In genomic region chr10:6586501-6586900, GRCh38 we compare ENCODE assay signal across 24 cellular contexts. TPM values are rescaled to one million over a fixed set of nuclear protein-coding genes. Genes with fewer than 3 reads are reported as not detected.
DNase-seq lines count a peak whose midpoint lies in the region; ATAC-seq and TF ChIP-seq lines count a peak whose summit lies in the region.
"Had no signal": no experiment of that assay in that cellular context is flagged by ENCODE, and none has a peak within 500 bp of the region (broad histone marks: within the 10 kb centered on the region; RNA-seq: fewer than 3 reads in every experiment).

No MANE protein-coding gene starts in this region.

- peaks cover 11% of the 10 kb centered on the region for H3K36me3 ChIP-seq in CD8-positive, alpha-beta memory T cell (ENCODE audit: insufficient read depth, low read length)
- H3K36me3 ChIP-seq in sigmoid colon, result no peaks in the 10 kb centered on the region
- H3K36me3 ChIP-seq: colonic mucosa had no signal

- POLR2A ChIA-PET in activated CD4-positive, alpha-beta T cell treated with anti-CD3 and anti-CD28 coated beads, Interleukin-2, amount 10 ng/mL, durations not matched to agents 7 days and 5 days (lab: Charles Lee), result no interaction called here
- POLR2A ChIA-PET in CD8-positive, alpha-beta memory T cell (lab: Charles Lee), result no interaction called here

- CTCF ChIA-PET in activated CD4-positive, alpha-beta T cell treated with anti-CD3 and anti-CD28 coated beads, Interleukin-2, amount 10 ng/mL, durations not matched to agents 7 days and 5 days (lab: Charles Lee), result interaction anchor here (0.6 to 1.4 kb wide), 4 partner anchors 10 to 82 kb away, joined by 3 to 6 read pairs (median 3); no protein-coding TSS in a partner anchor
- CTCF ChIA-PET in CD8-positive, alpha-beta memory T cell (lab: Charles Lee), result interaction anchor here (1.3 kb wide), 1 partner anchor 56 kb away, joined by 5 read pairs; no protein-coding TSS in a partner anchor

- no peaks in the 10 kb centered on the region for H3K9me3 ChIP-seq in CD8-positive, alpha-beta memory T cell (ENCODE audit: low read length)
- H3K9me3 ChIP-seq in sigmoid colon, result no peaks in the 10 kb centered on the region
- H3K9me3 ChIP-seq: BLaER1 treated with 17β-estradiol and CSF1 and Interleukin-3, amounts not matched to agents 10 nM and 100 nM; colonic mucosa had no signal

- no peak for TF ChIP-seq POLR2A in sigmoid colon (IDR thresholded peaks at IDR 0.05)

- DNase-seq in activated CD4-positive, alpha-beta T cell treated with anti-CD3 and anti-CD28 coated beads, Interleukin-2, amount 10 ng/mL, durations not matched to agents 7 days and 5 days, result no peak
- no peak for DNase-seq in activated CD4-positive, alpha-beta T cell treated with anti-CD3 and anti-CD28 coated beads, Interleukin-2, amount 50 U/mL, for 48 hours
- no peak for DNase-seq in CD8-positive, alpha-beta memory T cell
- no peak for DNase-seq in activated T-helper 2 cell treated with anti-CD3 and anti-CD28 coated beads, Interferon-gamma antibody, Interleukin-2, Interleukin-4, amounts not matched to agents 10 μg/mL and 5 μg/mL and 100 μg/mL, durations not matched to agents 14 hours and 24 hours and 36 hours (ENCODE audit: low spot score)
- no peak for DNase-seq in natural killer cell treated with Interleukin-12 subunit alpha and Interleukin-12 subunit beta and Interleukin-15 and Interleukin-18, amount 100 ng/mL, for 72 hours (ENCODE audit: low spot score)
- no peak for DNase-seq in DMS 273 treated with DMSO at 0.1 percent for 48 hours (lab: John Stamatoyannopoulos, UW)
- DNase-seq in sigmoid colon, result no peak
- no peak for DNase-seq in activated gamma-delta T cell treated with Interleukin-2 at 50 U/mL for 16 hours
- DNase-seq: activated CD4-positive, CD25-positive, alpha-beta regulatory T cell; activated CD8-positive, alpha-beta memory T cell treated with anti-CD3 and anti-CD28 coated beads, Interleukin-2, amount 50 U/mL, for 48 hours; colonic mucosa; GM23248; NCI-H1048; NCI-H1930; NCI-H69; nucleus accumbens; stimulated activated CD4-positive, alpha-beta T cell treated with anti-CD3 and anti-CD28 coated beads, Interleukin-4, amount 100 ng/mL, for 4 hours; T1000; trophoblast cell had no signal

- H3K4me3 Mint-ChIP-seq in activated CD4-positive, alpha-beta T cell treated with anti-CD3 and anti-CD28 coated beads, Interleukin-2, amount 10 ng/mL, durations not matched to agents 7 days and 5 days, result peak overlapping the region; percentile 34
- peak overlapping the region; percentile 73 to 98 (median 88) for H3K4me3 Mint-ChIP-seq in CD8-positive, alpha-beta memory T cell
- H3K4me3 Mint-ChIP-seq in activated T-helper 2 cell treated with anti-CD3 and anti-CD28 coated beads, Interferon-gamma antibody, Interleukin-2, Interleukin-4, amounts not matched to agents 10 μg/mL and 5 μg/mL and 100 μg/mL, durations not matched to agents 14 hours and 24 hours and 36 hours (ENCODE audit: low read depth), result peak overlapping the region; percentile 95
- H3K4me3 Mint-ChIP-seq in natural killer cell treated with Interleukin-12 subunit alpha and Interleukin-12 subunit beta and Interleukin-15 and Interleukin-18, amount 100 ng/mL, for 72 hours, result peak overlapping the region; percentile 73

- H3K27me3 Mint-ChIP-seq in activated CD4-positive, alpha-beta T cell treated with anti-CD3 and anti-CD28 coated beads, Interleukin-2, amount 10 ng/mL, durations not matched to agents 7 days and 5 days, result no peaks in the 10 kb centered on the region
- H3K27me3 Mint-ChIP-seq in CD8-positive, alpha-beta memory T cell, result no peaks in the 10 kb centered on the region
- H3K27me3 Mint-ChIP-seq in activated T-helper 2 cell treated with anti-CD3 and anti-CD28 coated beads, Interferon-gamma antibody, Interleukin-2, Interleukin-4, amounts not matched to agents 10 μg/mL and 5 μg/mL and 100 μg/mL, durations not matched to agents 14 hours and 24 hours and 36 hours (ENCODE audit: low read depth), result no peaks in the 10 kb centered on the region
- no peaks in the 10 kb centered on the region for H3K27me3 Mint-ChIP-seq in natural killer cell treated with Interleukin-12 subunit alpha and Interleukin-12 subunit beta and Interleukin-15 and Interleukin-18, amount 100 ng/mL, for 72 hours

- intact Hi-C loops in activated T-helper 2 cell treated with anti-CD3 and anti-CD28 coated beads, Interferon-gamma antibody, Interleukin-2, Interleukin-4, amounts not matched to agents 10 μg/mL and 5 μg/mL and 100 μg/mL, durations not matched to agents 14 hours and 24 hours and 36 hours (cut with micrococcal nuclease), result no loop called here
- intact Hi-C loops in sigmoid colon (cut with DNase I), result loop anchor here (10.0 kb wide), 1 partner anchor 828 kb away; the partner anchor contains the start of gene SFMBT2

- no peak for TF ChIP-seq CTCF in sigmoid colon (IDR thresholded peaks at IDR 0.05)

- H3K4me1 Mint-ChIP-seq in activated CD4-positive, alpha-beta T cell treated with anti-CD3 and anti-CD28 coated beads, Interleukin-2, amount 10 ng/mL, durations not matched to agents 7 days and 5 days, result peaks cover 92% of the 10 kb centered on the region
- H3K4me1 Mint-ChIP-seq in CD8-positive, alpha-beta memory T cell, result peaks cover 86 to 100% (median 99%) of the 10 kb centered on the region in 3 donors
- peaks cover 84% of the 10 kb centered on the region for H3K4me1 Mint-ChIP-seq in activated T-helper 2 cell treated with anti-CD3 and anti-CD28 coated beads, Interferon-gamma antibody, Interleukin-2, Interleukin-4, amounts not matched to agents 10 μg/mL and 5 μg/mL and 100 μg/mL, durations not matched to agents 14 hours and 24 hours and 36 hours (ENCODE audit: low read depth)
- peaks cover 64 to 73% of the 10 kb centered on the region in 2 donors for H3K4me1 Mint-ChIP-seq in natural killer cell treated with Interleukin-12 subunit alpha and Interleukin-12 subunit beta and Interleukin-15 and Interleukin-18, amount 100 ng/mL, for 72 hours (ENCODE audit: low read depth in 2 of 2)

- ATAC-seq in natural killer cell treated with Interleukin-12 subunit alpha and Interleukin-12 subunit beta and Interleukin-15 and Interleukin-18, amount 100 ng/mL, for 72 hours, result no peak

- WGBS in sigmoid colon, 2 donors, result 75 to 88% methylated on average over 4 of the region's 4 CpGs

- no peak overlapping the region for H3K27ac ChIP-seq in CD8-positive, alpha-beta memory T cell (ENCODE audit: low read depth, low read length)
- H3K27ac ChIP-seq in sigmoid colon, result no peak overlapping the region
- H3K27ac ChIP-seq: BLaER1 treated with 17β-estradiol and CSF1 and Interleukin-3, amounts not matched to agents 10 nM and 100 nM; colonic mucosa; GM23248; RWPE1; SK-N-MC had no signal

- H3K27me3 ChIP-seq in CD8-positive, alpha-beta memory T cell (ENCODE audit: insufficient read depth, low read length, poor library complexity, severe bottlenecking), result no peaks in the 10 kb centered on the region
- no peaks in the 10 kb centered on the region for H3K27me3 ChIP-seq in sigmoid colon
- H3K27me3 ChIP-seq: BLaER1 treated with 17β-estradiol and CSF1 and Interleukin-3, amounts not matched to agents 10 nM and 100 nM; colonic mucosa had no signal

- H3K4me3 ChIP-seq in CD8-positive, alpha-beta memory T cell (ENCODE audit: low read length), result peak overlapping the region; percentile 84
- H3K4me3 ChIP-seq in sigmoid colon, result no peak overlapping the region
- H3K4me3 ChIP-seq: BLaER1 treated with 17β-estradiol and CSF1 and Interleukin-3, amounts not matched to agents 10 nM and 100 nM; colonic mucosa; GM23248; lung; SK-N-MC; smooth muscle cell had no signal

- peaks cover 95% of the 10 kb centered on the region for H3K36me3 Mint-ChIP-seq in activated CD4-positive, alpha-beta T cell treated with anti-CD3 and anti-CD28 coated beads, Interleukin-2, amount 10 ng/mL, durations not matched to agents 7 days and 5 days (ENCODE audit: low read depth)
- peaks cover 34 to 75% (median 41%) of the 10 kb centered on the region in 3 donors for H3K36me3 Mint-ChIP-seq in CD8-positive, alpha-beta memory T cell
- peaks cover 92% of the 10 kb centered on the region for H3K36me3 Mint-ChIP-seq in activated T-helper 2 cell treated with anti-CD3 and anti-CD28 coated beads, Interferon-gamma antibody, Interleukin-2, Interleukin-4, amounts not matched to agents 10 μg/mL and 5 μg/mL and 100 μg/mL, durations not matched to agents 14 hours and 24 hours and 36 hours (ENCODE audit: low read depth)
- H3K36me3 Mint-ChIP-seq in natural killer cell treated with Interleukin-12 subunit alpha and Interleukin-12 subunit beta and Interleukin-15 and Interleukin-18, amount 100 ng/mL, for 72 hours, result peaks cover 56% of the 10 kb centered on the region

- TF ChIP-seq EP300 in sigmoid colon (IDR thresholded peaks at IDR 0.05), result no peak

- peak overlapping the region; percentile 22 for H3K27ac Mint-ChIP-seq in activated CD4-positive, alpha-beta T cell treated with anti-CD3 and anti-CD28 coated beads, Interleukin-2, amount 10 ng/mL, durations not matched to agents 7 days and 5 days
- peak overlapping the region; percentile 73 to 97 (median 88) for H3K27ac Mint-ChIP-seq in CD8-positive, alpha-beta memory T cell
- peak overlapping the region; percentile 72 for H3K27ac Mint-ChIP-seq in activated T-helper 2 cell treated with anti-CD3 and anti-CD28 coated beads, Interferon-gamma antibody, Interleukin-2, Interleukin-4, amounts not matched to agents 10 μg/mL and 5 μg/mL and 100 μg/mL, durations not matched to agents 14 hours and 24 hours and 36 hours
- H3K27ac Mint-ChIP-seq in natural killer cell treated with Interleukin-12 subunit alpha and Interleukin-12 subunit beta and Interleukin-15 and Interleukin-18, amount 100 ng/mL, for 72 hours, result peak overlapping the region; percentile 97 to 98

- peaks cover 11% of the 10 kb centered on the region for H3K9me3 Mint-ChIP-seq in activated CD4-positive, alpha-beta T cell treated with anti-CD3 and anti-CD28 coated beads, Interleukin-2, amount 10 ng/mL, durations not matched to agents 7 days and 5 days
- H3K9me3 Mint-ChIP-seq in CD8-positive, alpha-beta memory T cell, result no peaks in the 10 kb centered on the region
- H3K9me3 Mint-ChIP-seq in activated T-helper 2 cell treated with anti-CD3 and anti-CD28 coated beads, Interferon-gamma antibody, Interleukin-2, Interleukin-4, amounts not matched to agents 10 μg/mL and 5 μg/mL and 100 μg/mL, durations not matched to agents 14 hours and 24 hours and 36 hours, result no peaks in the 10 kb centered on the region
- H3K9me3 Mint-ChIP-seq in natural killer cell treated with Interleukin-12 subunit alpha and Interleukin-12 subunit beta and Interleukin-15 and Interleukin-18, amount 100 ng/mL, for 72 hours, result peaks cover 6% of the 10 kb centered on the region

- H3K4me1 ChIP-seq in CD8-positive, alpha-beta memory T cell (ENCODE audit: insufficient read depth, low read length), result peaks cover 80% of the 10 kb centered on the region
- H3K4me1 ChIP-seq in sigmoid colon, result no peaks in the 10 kb centered on the region
- H3K4me1 ChIP-seq: colonic mucosa had no signal

RNA-seq across cellular contexts. Expression of gene PRKCQ, which starts 6.4 kb away (rescaled TPM):
- 10 to 100 TPM; 62.6 to 69.5 TPM for total RNA-seq in activated CD4-positive, alpha-beta T cell treated with anti-CD3 and anti-CD28 coated beads, Interleukin-2, amount 10 ng/mL, durations not matched to agents 7 days and 5 days
- 10 to 100 TPM; 44.1 to 46.7 TPM for total RNA-seq in CD8-positive, alpha-beta memory T cell
- polyA plus RNA-seq in CD8-positive, alpha-beta memory T cell, result 55.3 TPM
- 40.0 and 40.8 TPM in 2 replicates for total RNA-seq in activated T-helper 2 cell treated with anti-CD3 and anti-CD28 coated beads, Interferon-gamma antibody, Interleukin-2, Interleukin-4, amounts not matched to agents 10 μg/mL and 5 μg/mL and 100 μg/mL, durations not matched to agents 14 hours and 24 hours and 36 hours
- total RNA-seq in natural killer cell treated with Interleukin-12 subunit alpha and Interleukin-12 subunit beta and Interleukin-15 and Interleukin-18, amount 100 ng/mL, for 72 hours, result 10 to 100 TPM; 55.3 to 79.0 TPM
- total RNA-seq in sigmoid colon, result 1 to 10 TPM in 1 of 4 donors, under 1 TPM in 3; 0.71 to 2.0 (median 0.82) TPM
- 1 to 10 TPM in 1 of 3 donors, under 1 TPM in 2; 0.23 to 3.0 (median 0.60) TPM for polyA plus RNA-seq in sigmoid colon
- total RNA-seq: GM23248 had no signal
- polyA plus RNA-seq: GM23248 had no signal

Comparison
In these comparisons a context has a peak if more than half of its experiments do, and no peak if none do; other contexts are left out.
1. H3K27ac Mint-ChIP-seq: peak in every context shown above with its lines; median percentile 98 in natural killer cell treated with Interleukin-12 subunit alpha and Interleukin-12 subunit beta and Interleukin-15 and Interleukin-18, amount 100 ng/mL, for 72 hours; 88 in CD8-positive, alpha-beta memory T cell; 72 in activated T-helper 2 cell treated with anti-CD3 and anti-CD28 coated beads, Interferon-gamma antibody, Interleukin-2, Interleukin-4, amounts not matched to agents 10 μg/mL and 5 μg/mL and 100 μg/mL, durations not matched to agents 14 hours and 24 hours and 36 hours; 22 in activated CD4-positive, alpha-beta T cell treated with anti-CD3 and anti-CD28 coated beads, Interleukin-2, amount 10 ng/mL, durations not matched to agents 7 days and 5 days.
2. H3K4me3 Mint-ChIP-seq: peak in every context shown above with its lines; median percentile 95 in activated T-helper 2 cell treated with anti-CD3 and anti-CD28 coated beads, Interferon-gamma antibody, Interleukin-2, Interleukin-4, amounts not matched to agents 10 μg/mL and 5 μg/mL and 100 μg/mL, durations not matched to agents 14 hours and 24 hours and 36 hours; 88 in CD8-positive, alpha-beta memory T cell; 73 in natural killer cell treated with Interleukin-12 subunit alpha and Interleukin-12 subunit beta and Interleukin-15 and Interleukin-18, amount 100 ng/mL, for 72 hours; 34 in activated CD4-positive, alpha-beta T cell treated with anti-CD3 and anti-CD28 coated beads, Interleukin-2, amount 10 ng/mL, durations not matched to agents 7 days and 5 days.
3. RNA of gene PRKCQ, which starts 6.4 kb away (total RNA-seq): 55.3 to 79.0 TPM in natural killer cell treated with Interleukin-12 subunit alpha and Interleukin-12 subunit beta and Interleukin-15 and Interleukin-18, amount 100 ng/mL, for 72 hours, 62.6 to 69.5 TPM in activated CD4-positive, alpha-beta T cell treated with anti-CD3 and anti-CD28 coated beads, Interleukin-2, amount 10 ng/mL, durations not matched to agents 7 days and 5 days, 44.1 to 46.7 TPM in CD8-positive, alpha-beta memory T cell and 40.0 to 40.8 TPM in activated T-helper 2 cell treated with anti-CD3 and anti-CD28 coated beads, Interferon-gamma antibody, Interleukin-2, Interleukin-4, amounts not matched to agents 10 μg/mL and 5 μg/mL and 100 μg/mL, durations not matched to agents 14 hours and 24 hours and 36 hours; 0.71 to 2.0 TPM in sigmoid colon; every median in the first group is over 10 times any median in the second.